Comparison of ENCODE assay signal across 8 cellular contexts in the genomic region with DNA sequence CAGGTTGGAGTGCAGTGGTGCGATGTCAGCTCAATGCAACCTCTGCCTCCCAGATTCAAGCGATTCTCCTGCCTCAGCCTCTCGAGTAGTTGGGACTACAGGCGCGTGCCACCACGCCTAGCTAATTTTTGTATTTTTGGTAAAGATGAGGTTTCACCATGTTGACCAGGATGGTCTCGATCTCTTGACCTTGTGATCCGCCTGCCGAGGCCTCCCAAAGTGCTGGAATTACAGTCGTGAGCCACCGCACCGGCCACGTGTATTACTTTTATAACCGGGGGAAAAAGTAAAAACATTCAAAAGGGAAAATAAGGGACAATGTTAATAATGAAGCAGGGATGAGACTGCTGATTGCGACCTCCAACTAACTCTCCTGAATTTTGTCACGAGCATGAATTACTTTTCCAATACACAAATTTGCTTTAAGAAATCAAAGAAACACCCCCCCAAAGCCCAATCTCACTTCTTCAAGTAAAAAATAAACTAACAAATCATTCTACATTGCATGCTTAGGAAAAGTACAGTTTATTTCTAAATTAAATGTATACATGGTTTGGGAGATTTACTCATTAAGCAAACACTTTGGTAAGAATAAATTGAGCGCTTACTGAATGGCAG. TPM values are rescaled to one million over a fixed set of nuclear protein-coding genes. Genes with fewer than 3 reads are reported as not detected.
DNase-seq lines count a peak whose midpoint lies in the region; ATAC-seq and TF ChIP-seq lines count a peak whose summit lies in the region.

No MANE protein-coding gene starts in this region.

- H3K9me3 Mint-ChIP-seq in activated CD4-positive, alpha-beta T cell treated with anti-CD3 and anti-CD28 coated beads for 36 hours (ENCODE audit: low read depth): peaks cover 2% of the 10 kb centered on the region

- H3K4me1 Mint-ChIP-seq in activated CD4-positive, alpha-beta T cell treated with anti-CD3 and anti-CD28 coated beads for 36 hours: peaks cover 38% of the 10 kb centered on the region

- intact Hi-C loops in activated CD4-positive, alpha-beta T cell treated with anti-CD3 and anti-CD28 coated beads for 36 hours (cut with DNase I, micrococcal nuclease): loop anchor here (1.0 to 10.0 kb wide), 6 partner anchors 29 to 790 kb away; partner anchors contain the start of genes LAX1 (in 2 of the 2), SNRPE (in 2 of the 2), PPP1R15B (in 1 of the 2) and TMEM183A (in 1 of the 2)

- POLR2A ChIA-PET in activated CD4-positive, alpha-beta T cell treated with anti-CD3 and anti-CD28 coated beads for 36 hours (lab: Charles Lee): no interaction called here

- H3K4me3 Mint-ChIP-seq in activated CD4-positive, alpha-beta T cell treated with anti-CD3 and anti-CD28 coated beads for 36 hours: peak overlapping the region; percentile 86

- TF ChIP-seq POLR2A in suprapubic skin (IDR thresholded peaks at IDR 0.05): no peak

- peak overlapping the region; percentile 98 for H3K27ac ChIP-seq in suprapubic skin

- TF ChIP-seq EP300 in suprapubic skin (IDR thresholded peaks at IDR 0.05): no peak

- H3K27ac Mint-ChIP-seq in activated CD4-positive, alpha-beta T cell treated with anti-CD3 and anti-CD28 coated beads for 36 hours: peak overlapping the region; percentile 96

- peak overlapping the region; percentile 98 for H3K9ac ChIP-seq in adipocyte (ENCODE audit: low read length)

- CTCF ChIA-PET in activated CD4-positive, alpha-beta T cell treated with anti-CD3 and anti-CD28 coated beads for 36 hours (lab: Charles Lee): no interaction called here

- H3K4me3 ChIP-seq in adipocyte (ENCODE audit: low read length) (peak overlapping the region; percentile 85), kidney epithelial cell (ENCODE audit: low read depth, low read length) (peak overlapping the region; percentile 30), suprapubic skin (peak overlapping the region; percentile 90)

- H3K4me1 ChIP-seq in adipocyte (ENCODE audit: control insufficient read depth, insufficient read depth, low read length): peaks cover 39% of the 10 kb centered on the region
- H3K4me1 ChIP-seq in suprapubic skin: peaks cover 40% of the 10 kb centered on the region

- H3K36me3 ChIP-seq in adipocyte (ENCODE audit: control insufficient read depth, insufficient read depth, low read length, severe bottlenecking): peaks cover 12% of the 10 kb centered on the region
- H3K36me3 ChIP-seq in kidney epithelial cell (ENCODE audit: control insufficient read depth, insufficient read depth, low read length): no peaks in the 10 kb centered on the region
- H3K36me3 ChIP-seq in suprapubic skin: peaks cover 4% of the 10 kb centered on the region

- H3K27me3 Mint-ChIP-seq in activated CD4-positive, alpha-beta T cell treated with anti-CD3 and anti-CD28 coated beads for 36 hours: no peaks in the 10 kb centered on the region

- 74% methylated on average over 17 of the region's 17 CpGs for WGBS in suprapubic skin

- peaks cover 4% of the 10 kb centered on the region for H3K9me3 ChIP-seq in adipocyte (ENCODE audit: control insufficient read depth, low read length)
- H3K9me3 ChIP-seq in suprapubic skin: no peaks in the 10 kb centered on the region

- ATAC-seq in activated CD4-positive, alpha-beta T cell treated with anti-CD3 and anti-CD28 coated beads for 36 hours: no peak
- no peak for ATAC-seq in HG03378 (IDR thresholded peaks at IDR 0.05; ENCODE audit: unreplicated experiment)
- ATAC-seq in HG02571 (IDR thresholded peaks at IDR 0.05; ENCODE audit: unreplicated experiment): no peak

- peaks cover 38% of the 10 kb centered on the region for H3K36me3 Mint-ChIP-seq in activated CD4-positive, alpha-beta T cell treated with anti-CD3 and anti-CD28 coated beads for 36 hours (ENCODE audit: low read depth)

- TF ChIP-seq CTCF in kidney epithelial cell (IDR thresholded peaks at IDR 0.05; ENCODE audit: insufficient read depth, low read length, poor library complexity, severe bottlenecking) (no peak), suprapubic skin (IDR thresholded peaks at IDR 0.05) (no peak)

- H3K27me3 ChIP-seq in adipocyte (replicated peaks; ENCODE audit: control insufficient read depth, insufficient read depth, low read length): no peaks in the 10 kb centered on the region
- no peaks in the 10 kb centered on the region for H3K27me3 ChIP-seq in kidney epithelial cell (ENCODE audit: control insufficient read depth, insufficient read depth, low read length)
- H3K27me3 ChIP-seq in suprapubic skin: no peaks in the 10 kb centered on the region

- DNase-seq in activated CD4-positive, alpha-beta T cell treated with anti-CD3 and anti-CD28 coated beads for 36 hours: no peak
- no peak for DNase-seq in activated CD4-positive, alpha-beta T cell treated with anti-CD3 and anti-CD28 coated beads, Interleukin-2, amount 50 U/mL, for 48 hours
- DNase-seq in adipocyte (ENCODE audit: low read depth): no peak
- no peak for DNase-seq in kidney epithelial cell (ENCODE audit: low read depth)
- no peak for DNase-seq in suprapubic skin (ENCODE audit: low spot score in 2 of 2)
- DNase-seq in NCI-H446 (lab: John Stamatoyannopoulos, UW): no peak

RNA-seq across cellular contexts. Expression of gene ZBED6, which starts 0.6 kb away (rescaled TPM):
- total RNA-seq in activated CD4-positive, alpha-beta T cell treated with anti-CD3 and anti-CD28 coated beads for 36 hours: 10 to 100 TPM; 16.4 to 19.3 TPM
- 9.1 and 15.5 TPM in 2 replicates for total RNA-seq in kidney epithelial cell
- 10 to 100 TPM; 19.2 to 76.7 (median 30.3) TPM for total RNA-seq in suprapubic skin

RNA-seq across cellular contexts. Expression of gene ZC3H11A, which starts 0.6 kb away (rescaled TPM):
- 100 to 1,000 TPM in 1 of 2 experiments, 10 to 100 TPM in 1; 92.8 to 112 TPM for total RNA-seq in activated CD4-positive, alpha-beta T cell treated with anti-CD3 and anti-CD28 coated beads for 36 hours
- 70.0 and 71.1 TPM in 2 replicates for total RNA-seq in kidney epithelial cell
- total RNA-seq in suprapubic skin: 100 to 1,000 TPM in 3 of 4 donors, 10 to 100 TPM in 1; 99.8 to 153 (median 110) TPM

RNA-seq across cellular contexts. Expression of gene LAX1, which starts 29.9 kb away (rescaled TPM):
- 10 to 100 TPM; 20.6 TPM for total RNA-seq in activated CD4-positive, alpha-beta T cell treated with anti-CD3 and anti-CD28 coated beads for 36 hours
- total RNA-seq in kidney epithelial cell (not detected in 2 replicates), suprapubic skin (under 1 TPM in 3 of 4 donors, not detected in 1; 0.25 to 0.97 (median 0.45) TPM)

Comparison
In these comparisons a context has a peak if more than half of its experiments do, and no peak if none do; other contexts are left out.
1. H3K4me3 ChIP-seq: peak in every context shown above with its lines; median percentile 90 in suprapubic skin; 85 in adipocyte; 30 in kidney epithelial cell.
2. RNA of gene LAX1, which starts 29.9 kb away (total RNA-seq): 20.6 TPM in activated CD4-positive, alpha-beta T cell treated with anti-CD3 and anti-CD28 coated beads for 36 hours; 0.25 to 0.97 TPM in suprapubic skin and not detected in kidney epithelial cell; every median in the first group is over 10 times any median in the second.